In the genomic region with DNA sequence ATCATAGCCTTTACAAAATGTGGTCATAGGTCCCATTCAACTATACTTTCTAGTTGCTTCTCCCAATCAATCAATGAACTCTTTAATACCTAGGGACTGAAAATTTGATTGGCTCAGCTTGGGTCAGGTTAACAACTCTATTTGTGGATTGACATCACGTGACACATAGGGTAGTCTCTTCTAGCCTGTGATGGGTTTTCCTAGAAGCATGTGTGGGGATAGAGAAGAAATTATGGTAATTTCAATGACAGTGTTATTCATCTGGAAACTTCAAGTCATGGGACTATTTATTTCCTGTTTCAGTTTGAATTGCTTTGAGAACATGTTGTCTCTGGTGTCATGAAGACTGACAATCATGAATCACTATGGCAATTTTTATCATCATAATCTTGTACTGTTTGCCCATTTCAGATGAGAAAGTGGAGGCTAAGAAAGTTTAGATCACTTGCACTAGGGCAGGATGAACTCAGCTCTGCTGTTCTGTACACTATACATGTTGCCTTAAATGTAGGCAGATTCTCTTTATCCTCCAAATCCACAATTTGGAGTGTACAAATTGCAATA, we compare ENCODE assay signal across 2 cellular contexts.
TF ChIP-seq lines count a peak whose summit lies in the region.

No MANE protein-coding gene starts in this region.

TF ChIP-seq in HepG2, 621 proteins besides CTCF, POLR2A, EP300 and RAD21:
- no peak for TF ChIP-seq BCL3 (CRISPR knock-in tag; IDR thresholded peaks at IDR 0.05)
- TF ChIP-seq GATA4 (IDR thresholded peaks at IDR 0.05; ENCODE audit: borderline replicate concordance, low read depth) = no peak
- TF ChIP-seq, protein P1, sequence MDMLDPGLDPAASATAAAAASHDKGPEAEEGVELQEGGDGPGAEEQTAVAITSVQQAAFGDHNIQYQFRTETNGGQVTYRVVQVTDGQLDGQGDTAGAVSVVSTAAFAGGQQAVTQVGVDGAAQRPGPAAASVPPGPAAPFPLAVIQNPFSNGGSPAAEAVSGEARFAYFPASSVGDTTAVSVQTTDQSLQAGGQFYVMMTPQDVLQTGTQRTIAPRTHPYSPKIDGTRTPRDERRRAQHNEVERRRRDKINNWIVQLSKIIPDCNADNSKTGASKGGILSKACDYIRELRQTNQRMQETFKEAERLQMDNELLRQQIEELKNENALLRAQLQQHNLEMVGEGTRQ (IDR thresholded peaks at IDR 0.05; ENCODE audit: low read depth, low read length) = 0 out of 2 replicates have a peak, but pooled peaks have one; percentile 35
- TF ChIP-seq, protein P1 (CRISPR knock-in tag; IDR thresholded peaks at IDR 0.05; ENCODE audit: borderline replicate concordance) = no peak
- peak; percentile 70; the same call in 1 of the 2 replicates for TF ChIP-seq RAD51 (IDR thresholded peaks at IDR 0.05; ENCODE audit: borderline replicate concordance)
TF ChIP-seq in HepG2: peak in this region for 2.

TF ChIP-seq in K562, 482 proteins besides CTCF, POLR2A, EP300 and RAD21:
- TF ChIP-seq, protein P2, sequence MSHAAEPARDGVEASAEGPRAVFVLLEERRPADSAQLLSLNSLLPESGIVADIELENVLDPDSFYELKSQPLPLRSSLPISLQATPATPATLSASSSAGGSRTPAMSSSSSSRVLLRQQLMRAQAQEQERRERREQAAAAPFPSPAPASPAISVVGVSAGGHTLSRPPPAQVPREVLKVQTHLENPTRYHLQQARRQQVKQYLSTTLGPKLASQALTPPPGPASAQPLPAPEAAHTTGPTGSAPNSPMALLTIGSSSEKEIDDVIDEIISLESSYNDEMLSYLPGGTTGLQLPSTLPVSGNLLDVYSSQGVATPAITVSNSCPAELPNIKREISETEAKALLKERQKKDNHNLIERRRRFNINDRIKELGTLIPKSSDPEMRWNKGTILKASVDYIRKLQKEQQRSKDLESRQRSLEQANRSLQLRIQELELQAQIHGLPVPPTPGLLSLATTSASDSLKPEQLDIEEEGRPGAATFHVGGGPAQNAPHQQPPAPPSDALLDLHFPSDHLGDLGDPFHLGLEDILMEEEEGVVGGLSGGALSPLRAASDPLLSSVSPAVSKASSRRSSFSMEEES (CRISPR knock-in tag; IDR thresholded peaks at IDR 0.05) = peak; percentile 91
- TF ChIP-seq ILF3 (IDR thresholded peaks at IDR 0.05; ENCODE audit: borderline replicate concordance) (no peak), STAG1 (CRISPR knock-in tag; IDR thresholded peaks at IDR 0.05; ENCODE audit: borderline replicate concordance) (no peak), SREBF2 (CRISPR knock-in tag; IDR thresholded peaks at IDR 0.05) (no peak), HNRNPL (IDR thresholded peaks at IDR 0.05; ENCODE audit: low read depth, low read length) (no peak), MCM5 (IDR thresholded peaks at IDR 0.05; ENCODE audit: low read depth) (no peak), E2F3 (CRISPR knock-in tag; IDR thresholded peaks at IDR 0.05) (no peak)
- TF ChIP-seq, protein P3, sequence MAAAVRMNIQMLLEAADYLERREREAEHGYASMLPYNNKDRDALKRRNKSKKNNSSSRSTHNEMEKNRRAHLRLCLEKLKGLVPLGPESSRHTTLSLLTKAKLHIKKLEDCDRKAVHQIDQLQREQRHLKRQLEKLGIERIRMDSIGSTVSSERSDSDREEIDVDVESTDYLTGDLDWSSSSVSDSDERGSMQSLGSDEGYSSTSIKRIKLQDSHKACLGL (CRISPR knock-in tag; IDR thresholded peaks at IDR 0.05; ENCODE audit: borderline replicate concordance, poor library complexity, severe bottlenecking) = no peak
